1 cellular context compared by ENCODE assay signal in genomic region chr19:2032296-2032941, GRCh38.
A peak's percentile ranks its signal among the peaks of the same experiment; 100 is the strongest.
TF ChIP-seq lines count a peak whose summit lies in the region.

No MANE protein-coding gene starts in this region.

TF ChIP-seq in HepG2, 621 proteins besides CTCF, POLR2A, EP300 and RAD21 (continued from another document):
- TF ChIP-seq, protein P1, sequence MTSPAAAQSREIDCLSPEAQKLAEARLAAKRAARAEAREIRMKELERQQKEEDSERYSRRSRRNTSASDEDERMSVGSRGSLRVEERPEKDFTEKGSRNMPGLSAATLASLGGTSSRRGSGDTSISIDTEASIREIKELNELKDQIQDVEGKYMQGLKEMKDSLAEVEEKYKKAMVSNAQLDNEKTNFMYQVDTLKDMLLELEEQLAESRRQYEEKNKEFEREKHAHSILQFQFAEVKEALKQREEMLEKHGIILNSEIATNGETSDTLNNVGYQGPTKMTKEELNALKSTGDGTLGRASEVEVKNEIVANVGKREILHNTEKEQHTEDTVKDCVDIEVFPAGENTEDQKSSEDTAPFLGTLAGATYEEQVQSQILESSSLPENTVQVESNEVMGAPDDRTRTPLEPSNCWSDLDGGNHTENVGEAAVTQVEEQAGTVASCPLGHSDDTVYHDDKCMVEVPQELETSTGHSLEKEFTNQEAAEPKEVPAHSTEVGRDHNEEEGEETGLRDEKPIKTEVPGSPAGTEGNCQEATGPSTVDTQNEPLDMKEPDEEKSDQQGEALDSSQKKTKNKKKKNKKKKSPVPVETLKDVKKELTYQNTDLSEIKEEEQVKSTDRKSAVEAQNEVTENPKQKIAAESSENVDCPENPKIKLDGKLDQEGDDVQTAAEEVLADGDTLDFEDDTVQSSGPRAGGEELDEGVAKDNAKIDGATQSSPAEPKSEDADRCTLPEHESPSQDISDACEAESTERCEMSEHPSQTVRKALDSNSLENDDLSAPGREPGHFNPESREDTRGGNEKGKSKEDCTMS (CRISPR knock-in tag; conservative IDR thresholded peaks at IDR 0.05), result no peak
- TF ChIP-seq FLYWCH1 (CRISPR knock-in tag; IDR thresholded peaks at IDR 0.05) (no peak), HNRNPL (IDR thresholded peaks at IDR 0.05; ENCODE audit: low read depth, low read length) (peak; percentile 85), ZNF18 (CRISPR knock-in tag; IDR thresholded peaks at IDR 0.05; ENCODE audit: insufficient replicate concordance) (no peak), ZNF383 (CRISPR knock-in tag; IDR thresholded peaks at IDR 0.05; ENCODE audit: borderline replicate concordance) (no peak), TFAP4 (IDR thresholded peaks at IDR 0.05; ENCODE audit: borderline replicate concordance, low read depth) (no peak), JUND (CRISPR knock-in tag; IDR thresholded peaks at IDR 0.05) (no peak), ZNF644 (CRISPR knock-in tag; IDR thresholded peaks at IDR 0.05; ENCODE audit: low read depth) (no peak), ZNF790 (CRISPR knock-in tag; IDR thresholded peaks at IDR 0.05; ENCODE audit: borderline replicate concordance) (no peak)
